Comparison of ENCODE assay signal across 31 cellular contexts in the genomic region with DNA sequence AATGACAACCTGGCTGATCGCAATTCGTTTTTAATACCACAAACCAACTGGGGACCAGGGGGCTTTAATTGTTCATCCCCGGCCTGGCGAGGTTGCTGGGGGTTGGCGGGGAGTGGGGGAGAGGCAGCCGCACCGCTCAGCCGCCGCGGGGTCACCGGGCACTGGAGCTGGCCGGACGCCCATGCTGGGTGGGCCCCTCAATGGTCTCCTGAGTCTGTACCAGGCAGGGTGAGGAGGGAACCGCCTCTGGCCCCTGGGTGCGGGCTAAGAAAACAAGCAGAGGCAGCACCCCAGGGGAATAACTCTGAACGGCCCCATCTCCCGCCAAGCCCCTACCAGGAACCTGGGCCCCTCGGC. TPM values are rescaled to one million over a fixed set of nuclear protein-coding genes. Genes with fewer than 3 reads are reported as not detected.
"Had no signal": no experiment of that assay in that cellular context is flagged by ENCODE, and none has a peak within 500 bp of the region (broad histone marks: within the 10 kb centered on the region; RNA-seq: fewer than 3 reads in every experiment).

No MANE protein-coding gene starts in this region.

- H3K27me3 Mint-ChIP-seq: activated CD4-positive, alpha-beta T cell treated with anti-CD3 and anti-CD28 coated beads for 36 hours; activated CD4-positive, alpha-beta T cell treated with anti-CD3 and anti-CD28 coated beads, Interleukin-2, amount 10 ng/mL, durations not matched to agents 7 days and 5 days; activated naive CD4-positive, alpha-beta T cell treated with anti-CD3 and anti-CD28 coated beads, Interleukin-2, amount 50 U/mL, for 24 hours; activated naive CD8-positive, alpha-beta T cell treated with anti-CD3 and anti-CD28 coated beads, Interleukin-2, amount 10 ng/mL, durations not matched to agents 7 days and 5 days; activated T-cell treated with anti-CD3 and anti-CD28 coated beads, Interleukin-2, amount 50 U/mL, for 24 hours; central memory CD8-positive, alpha-beta T cell had no signal

- H3K27me3 ChIP-seq: ascending aorta, cardiac muscle cell, SJSA1 had no signal

- H3K27ac ChIP-seq: ascending aorta, cardiac muscle cell, SJSA1 had no signal

- H3K36me3 Mint-ChIP-seq: activated naive CD4-positive, alpha-beta T cell treated with anti-CD3 and anti-CD28 coated beads, Interleukin-2, amount 50 U/mL, for 24 hours; activated naive CD8-positive, alpha-beta T cell treated with anti-CD3 and anti-CD28 coated beads, Interleukin-2, amount 10 ng/mL, durations not matched to agents 7 days and 5 days; WTC11 had no signal

- DNase-seq: activated CD4-positive, alpha-beta T cell treated with anti-CD3 and anti-CD28 coated beads for 36 hours; activated CD4-positive, alpha-beta T cell treated with anti-CD3 and anti-CD28 coated beads, Interleukin-2, amount 10 ng/mL, durations not matched to agents 7 days and 5 days; activated CD4-positive, alpha-beta T cell treated with anti-CD3 and anti-CD28 coated beads, Interleukin-2, amount 50 U/mL, for 48 hours; activated CD8-positive, alpha-beta T cell treated with anti-CD3 and anti-CD28 coated beads, Interleukin-2, amount 10 ng/mL, durations not matched to agents 7 days and 5 days; activated gamma-delta T cell; activated naive CD4-positive, alpha-beta T cell treated with Interleukin-2 at 50 U/mL for 16 hours; activated naive CD8-positive, alpha-beta T cell treated with anti-CD3 and anti-CD28 coated beads, Interleukin-2, amount 10 ng/mL, durations not matched to agents 7 days and 5 days; activated T-cell treated with anti-CD3 and anti-CD28 coated beads, Interleukin-2, amount 50 U/mL, for 24 hours; Karpas-422; NCI-H1105; NCI-H1417 treated with DMSO at 0.1 percent for 48 hours; NCI-H187 treated with DMSO at 0.1 percent for 48 hours; NCI-H2081; NCI-H345; NCI-H524 treated with DMSO at 0.1 percent for 48 hours; SHP77 treated with DMSO at 0.1 percent for 48 hours; SK-N-SH had no signal

- H3K36me3 ChIP-seq: SJSA1 had no signal

- H3K4me1 ChIP-seq: ascending aorta had no signal

- H3K4me3 Mint-ChIP-seq: activated CD4-positive, alpha-beta T cell treated with anti-CD3 and anti-CD28 coated beads for 36 hours; activated CD4-positive, alpha-beta T cell treated with anti-CD3 and anti-CD28 coated beads, Interleukin-2, amount 10 ng/mL, durations not matched to agents 7 days and 5 days; activated CD8-positive, alpha-beta T cell treated with anti-CD3 and anti-CD28 coated beads, Interleukin-2, amount 10 ng/mL, durations not matched to agents 7 days and 5 days; activated naive CD4-positive, alpha-beta T cell treated with anti-CD3 and anti-CD28 coated beads, Interleukin-2, amount 50 U/mL, for 24 hours; activated naive CD8-positive, alpha-beta T cell treated with anti-CD3 and anti-CD28 coated beads, Interleukin-2, amount 10 ng/mL, durations not matched to agents 7 days and 5 days; activated T-cell treated with anti-CD3 and anti-CD28 coated beads, Interleukin-2, amount 50 U/mL, for 24 hours; central memory CD8-positive, alpha-beta T cell; T-helper 1 cell treated with Interleukin-12 subunit alpha and Interleukin-12 subunit beta and Interleukin-4 antibody, amounts not matched to agents 30 μg/mL and 1 μg/mL, for 36 hours; T-helper 2 cell treated with Interferon-gamma antibody and Interleukin-4, amounts not matched to agents 5 μg/mL and 100 μg/mL, for 36 hours; WTC11 had no signal

- ATAC-seq: activated CD4-positive, alpha-beta T cell treated with anti-CD3 and anti-CD28 coated beads for 36 hours; activated CD4-positive, CD25-positive, alpha-beta regulatory T cell treated with anti-CD3 and anti-CD28 coated beads, Interleukin-2, amount 50 U/mL, for 24 hours; activated CD8-positive, alpha-beta T cell treated with anti-CD3 and anti-CD28 coated beads, Interleukin-2, amount 10 ng/mL, durations not matched to agents 7 days and 5 days; Panc1; WTC11 had no signal

- H3K9me3 ChIP-seq: ascending aorta, SJSA1, SK-N-SH had no signal

- H3K4me2 ChIP-seq: SK-N-SH had no signal

- H3K9me3 Mint-ChIP-seq: activated CD4-positive, alpha-beta T cell treated with anti-CD3 and anti-CD28 coated beads, Interleukin-2, amount 10 ng/mL, durations not matched to agents 7 days and 5 days; activated naive CD4-positive, alpha-beta T cell treated with anti-CD3 and anti-CD28 coated beads, Interleukin-2, amount 50 U/mL, for 24 hours; activated naive CD8-positive, alpha-beta T cell treated with anti-CD3 and anti-CD28 coated beads, Interleukin-2, amount 10 ng/mL, durations not matched to agents 7 days and 5 days; activated T-cell treated with anti-CD3 and anti-CD28 coated beads, Interleukin-2, amount 50 U/mL, for 24 hours; activated T-helper 2 cell treated with anti-CD3 and anti-CD28 coated beads, Interferon-gamma antibody, Interleukin-2, Interleukin-4, amounts not matched to agents 10 μg/mL and 5 μg/mL and 100 μg/mL, durations not matched to agents 14 hours and 24 hours and 36 hours; central memory CD8-positive, alpha-beta T cell; T-helper 1 cell treated with Interleukin-12 subunit alpha and Interleukin-12 subunit beta and Interleukin-4 antibody, amounts not matched to agents 30 μg/mL and 1 μg/mL, for 36 hours; T-helper 2 cell treated with Interferon-gamma antibody and Interleukin-4, amounts not matched to agents 5 μg/mL and 100 μg/mL, for 36 hours had no signal

- H3K27ac Mint-ChIP-seq: activated CD4-positive, alpha-beta T cell treated with anti-CD3 and anti-CD28 coated beads for 36 hours; activated CD4-positive, alpha-beta T cell treated with anti-CD3 and anti-CD28 coated beads, Interleukin-2, amount 10 ng/mL, durations not matched to agents 7 days and 5 days; activated CD8-positive, alpha-beta T cell treated with anti-CD3 and anti-CD28 coated beads, Interleukin-2, amount 10 ng/mL, durations not matched to agents 7 days and 5 days; activated naive CD8-positive, alpha-beta T cell treated with anti-CD3 and anti-CD28 coated beads, Interleukin-2, amount 10 ng/mL, durations not matched to agents 7 days and 5 days; activated T-cell treated with anti-CD3 and anti-CD28 coated beads, Interleukin-2, amount 50 U/mL, for 24 hours; activated T-helper 2 cell treated with anti-CD3 and anti-CD28 coated beads, Interferon-gamma antibody, Interleukin-2, Interleukin-4, amounts not matched to agents 10 μg/mL and 5 μg/mL and 100 μg/mL, durations not matched to agents 14 hours and 24 hours and 36 hours; T-helper 1 cell treated with Interleukin-12 subunit alpha and Interleukin-12 subunit beta and Interleukin-4 antibody, amounts not matched to agents 30 μg/mL and 1 μg/mL, for 36 hours; T-helper 2 cell treated with Interferon-gamma antibody and Interleukin-4, amounts not matched to agents 5 μg/mL and 100 μg/mL, for 36 hours; WTC11 had no signal

- H3K4me1 Mint-ChIP-seq: activated CD4-positive, alpha-beta T cell treated with anti-CD3 and anti-CD28 coated beads for 36 hours; activated CD4-positive, alpha-beta T cell treated with anti-CD3 and anti-CD28 coated beads, Interleukin-2, amount 10 ng/mL, durations not matched to agents 7 days and 5 days; activated naive CD4-positive, alpha-beta T cell treated with anti-CD3 and anti-CD28 coated beads, Interleukin-2, amount 50 U/mL, for 24 hours; activated naive CD8-positive, alpha-beta T cell treated with anti-CD3 and anti-CD28 coated beads, Interleukin-2, amount 10 ng/mL, durations not matched to agents 7 days and 5 days; central memory CD8-positive, alpha-beta T cell; WTC11 had no signal

- H3K9ac ChIP-seq: SK-N-SH had no signal

- FAIRE-seq: TTC549 had no signal

- H3K4me3 ChIP-seq: ascending aorta, cardiac muscle cell, SJSA1 had no signal

RNA-seq across cellular contexts. Expression of gene FSCN2, which starts 59.4 kb away (rescaled TPM):
- total RNA-seq: ascending aorta, MCF 10A, RPMI7951 had no signal
